In genomic region chr1:202067188-202067977, GRCh38 we compare ENCODE assay signal across 1 cellular context.
TF ChIP-seq lines count a peak whose summit lies in the region.

No MANE protein-coding gene starts in this region.

TF ChIP-seq in GM12878, 131 proteins besides CTCF, POLR2A, EP300 and RAD21:
- TF ChIP-seq ESRRA (IDR thresholded peaks at IDR 0.05; ENCODE audit: low read length): no peak
- no peak for TF ChIP-seq FOXK2 (IDR thresholded peaks at IDR 0.05)
- TF ChIP-seq ZBTB33 (IDR thresholded peaks at IDR 0.05): no peak
- no peak for TF ChIP-seq LARP7 (IDR thresholded peaks at IDR 0.05)
- TF ChIP-seq ZBED1 (IDR thresholded peaks at IDR 0.05; ENCODE audit: borderline replicate concordance): no peak
- TF ChIP-seq POLR2AphosphoS2 (IDR thresholded peaks at IDR 0.05; ENCODE audit: low read depth, low read length): no peak
- TF ChIP-seq ZNF687 (IDR thresholded peaks at IDR 0.05): no peak
- TF ChIP-seq BHLHE40 (IDR thresholded peaks at IDR 0.05; ENCODE audit: borderline replicate concordance in 1 of 2, low read depth in 2 of 2, low read length in 1 of 2): no peak
- no peak for TF ChIP-seq TAF1 (IDR thresholded peaks at IDR 0.05; ENCODE audit: borderline replicate concordance, low read depth, low read length)
- TF ChIP-seq SKIL (IDR thresholded peaks at IDR 0.05; ENCODE audit: low read depth, poor library complexity, severe bottlenecking): no peak
- TF ChIP-seq NR2C2 (IDR thresholded peaks at IDR 0.05; ENCODE audit: borderline replicate concordance, control insufficient read depth, insufficient read length, low read depth): no peak
- no peak for TF ChIP-seq HCFC1 (IDR thresholded peaks at IDR 0.05; ENCODE audit: low read length)
- no peak for TF ChIP-seq IRF4 (IDR thresholded peaks at IDR 0.05; ENCODE audit: low read depth, low read length)
- no peak for TF ChIP-seq RBBP5 (conservative IDR thresholded peaks at IDR 0.05)
- TF ChIP-seq ZBTB11 (CRISPR knock-in tag; IDR thresholded peaks at IDR 0.05): no peak
- TF ChIP-seq USF1 (IDR thresholded peaks at IDR 0.05; ENCODE audit: borderline replicate concordance, extremely low read length, insufficient read depth, low read depth, low read length): no peak
